In genomic region chr7:129163875-129164544, GRCh38 we compare ENCODE assay signal across 8 cellular contexts. TPM values are rescaled to one million over a fixed set of nuclear protein-coding genes. Genes with fewer than 3 reads are reported as not detected.
DNase-seq lines count a peak whose midpoint lies in the region; ATAC-seq and TF ChIP-seq lines count a peak whose summit lies in the region.

No MANE protein-coding gene starts in this region.

- TF ChIP-seq POLR2A in breast epithelium (IDR thresholded peaks at IDR 0.05), result no peak

- H3K36me3 ChIP-seq in breast epithelium, result no peaks in the 10 kb centered on the region

- no peak overlapping the region for H3K4me3 ChIP-seq in AG10803 (ENCODE audit: low read length)
- no peak overlapping the region for H3K4me3 ChIP-seq in breast epithelium

- no peak overlapping the region for H3K27ac Mint-ChIP-seq in memory B cell
- no peak overlapping the region for H3K27ac Mint-ChIP-seq in stimulated activated memory B cell treated with anti-CD40 and anti-IgM and Interleukin-4, amounts not matched to agents 10 μg/mL and 1 μg/mL and 100 μg/mL, for 72 hours

- no peaks in the 10 kb centered on the region for H3K27me3 Mint-ChIP-seq in memory B cell
- no peaks in the 10 kb centered on the region for H3K27me3 Mint-ChIP-seq in stimulated activated memory B cell treated with anti-CD40 and anti-IgM and Interleukin-4, amounts not matched to agents 10 μg/mL and 1 μg/mL and 100 μg/mL, for 72 hours

- peaks cover 53% of the 10 kb centered on the region for H3K4me1 Mint-ChIP-seq in memory B cell
- peaks cover 92% of the 10 kb centered on the region for H3K4me1 Mint-ChIP-seq in stimulated activated memory B cell treated with anti-CD40 and anti-IgM and Interleukin-4, amounts not matched to agents 10 μg/mL and 1 μg/mL and 100 μg/mL, for 72 hours

- no peaks in the 10 kb centered on the region for H3K4me1 ChIP-seq in breast epithelium

- no peak overlapping the region for H3K27ac ChIP-seq in breast epithelium

- H3K4me3 Mint-ChIP-seq in memory B cell, result no peak overlapping the region
- H3K4me3 Mint-ChIP-seq in stimulated activated memory B cell treated with anti-CD40 and anti-IgM and Interleukin-4, amounts not matched to agents 10 μg/mL and 1 μg/mL and 100 μg/mL, for 72 hours, result no peak overlapping the region

- TF ChIP-seq CTCF in AG10803 (conservative IDR thresholded peaks at IDR 0.05; ENCODE audit: low read length) (peak; percentile 84), GM12872 (IDR thresholded peaks at IDR 0.05; ENCODE audit: insufficient read depth, low read depth, low read length) (peak; percentile 75), breast epithelium (IDR thresholded peaks at IDR 0.05) (peak in 2 of 3 donors; percentile 61 to 63)

- H3K9me3 ChIP-seq in breast epithelium, result no peaks in the 10 kb centered on the region

- H3K9me3 Mint-ChIP-seq in memory B cell, result no peaks in the 10 kb centered on the region
- H3K9me3 Mint-ChIP-seq in stimulated activated memory B cell treated with anti-CD40 and anti-IgM and Interleukin-4, amounts not matched to agents 10 μg/mL and 1 μg/mL and 100 μg/mL, for 72 hours, result no peaks in the 10 kb centered on the region

- H3K36me3 Mint-ChIP-seq in memory B cell, result peaks cover 17% of the 10 kb centered on the region
- H3K36me3 Mint-ChIP-seq in stimulated activated memory B cell treated with anti-CD40 and anti-IgM and Interleukin-4, amounts not matched to agents 10 μg/mL and 1 μg/mL and 100 μg/mL, for 72 hours, result peaks cover 77% of the 10 kb centered on the region

- ATAC-seq in memory B cell (ENCODE audit: low read depth) (peak; percentile 26), HG02759 (IDR thresholded peaks at IDR 0.05; ENCODE audit: unreplicated experiment) (no peak), HG03460 (IDR thresholded peaks at IDR 0.05; ENCODE audit: unreplicated experiment) (no peak)
- ATAC-seq in stimulated activated memory B cell treated with anti-CD40 and anti-IgM and Interleukin-4, amounts not matched to agents 10 μg/mL and 1 μg/mL and 100 μg/mL, for 72 hours, result no peak

- DNase-seq in AG10803 (ENCODE audit: low read depth) (peak; percentile 70), NCI-H345 (lab: John Stamatoyannopoulos, UW) (peak; percentile 32), breast epithelium (ENCODE audit: low spot score in 2 of 2) (no peak), memory B cell (ENCODE audit: low spot score in 2 of 2) (peak in 1 of 2 donors; percentile 51)

- H3K27me3 ChIP-seq in breast epithelium, result no peaks in the 10 kb centered on the region

- intact Hi-C loops in breast epithelium (cut with DNase I; ENCODE audit: low total_unique reads), result loop anchor here (1.0 kb wide), 1 partner anchor 49 kb away; no protein-coding TSS in a partner anchor

RNA-seq across cellular contexts. Expression of gene TSPAN33, which starts 19.5 kb away (rescaled TPM):
- total RNA-seq in breast epithelium, result 10 to 100 TPM in 1 of 3 donors, 1 to 10 TPM in 2; 3.9 to 11.4 (median 5.4) TPM

RNA-seq across cellular contexts. Expression of gene SMO, which starts 24.4 kb away (rescaled TPM):
- 10 to 100 TPM in 2 of 3 donors, 1 to 10 TPM in 1; 6.2 to 11.8 (median 10.2) TPM for total RNA-seq in breast epithelium

Comparison
In these comparisons a context has a peak if more than half of its experiments do, and no peak if none do; other contexts are left out.
1. DNase-seq: peak in AG10803 (single experiment) and NCI-H345 (single experiment); none in breast epithelium (0 of 2).
2. Peak in every context shown above with its lines, with median percentiles within 50 percentile points of each other: CTCF ChIP-seq.